ENCODE assay signal across 18 cellular contexts in the genomic region with DNA sequence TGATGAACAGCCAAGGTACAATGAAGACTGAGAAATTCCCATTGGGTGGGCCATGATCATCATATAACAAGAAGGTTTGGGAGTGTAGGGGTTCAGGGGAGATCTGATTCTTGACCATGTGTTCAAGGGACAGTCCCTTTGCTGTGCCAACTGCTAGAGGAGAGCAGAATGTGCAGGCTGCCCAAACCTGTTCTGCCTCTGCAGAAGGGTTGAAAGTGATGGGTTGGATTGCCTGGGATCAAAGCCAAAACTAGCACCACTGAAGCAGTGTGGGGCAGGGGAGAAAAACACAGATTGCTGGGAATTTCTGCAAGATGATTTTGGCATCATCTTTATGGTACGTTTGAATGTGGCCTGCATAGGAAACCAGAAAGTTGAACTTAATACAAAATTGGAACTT.
DNase-seq lines count a peak whose midpoint lies in the region; ATAC-seq, FAIRE-seq and TF ChIP-seq lines count a peak whose summit lies in the region.
"Had no signal": no experiment of that assay in that cellular context is flagged by ENCODE, and none has a peak within 500 bp of the region (broad histone marks: within the 10 kb centered on the region; RNA-seq: fewer than 3 reads in every experiment).

No MANE protein-coding gene starts in this region.

- TF ChIP-seq CTCF in thyroid gland (IDR thresholded peaks at IDR 0.05) (no peak), esophagus squamous epithelium (IDR thresholded peaks at IDR 0.05) (no peak), kidney (IDR thresholded peaks at IDR 0.05; ENCODE audit: borderline replicate concordance, extremely low read depth, insufficient read depth) (no peak)

- no peak overlapping the region for H3K9ac ChIP-seq in kidney (ENCODE audit: low read length in 2 of 2)

- peak; percentile 43 to 54 for DNase-seq in thyroid gland
- no peak for DNase-seq in NCI-H2081 (lab: John Stamatoyannopoulos, UW)
- no peak for DNase-seq in esophagus squamous epithelium (lab: John Stamatoyannopoulos, UW)
- no peak for DNase-seq in kidney
- DNase-seq: activated CD8-positive, alpha-beta T cell treated with anti-CD3 and anti-CD28 coated beads, Interleukin-2, amount 10 ng/mL, durations not matched to agents 7 days and 5 days; adrenal gland; C1 segment of cervical spinal cord; central memory CD4-positive, alpha-beta T cell; effector CD8-positive, alpha-beta T cell; H7; left cardiac atrium; NCI-H187; NCI-H524; stimulated activated CD4-positive, alpha-beta T cell treated with anti-CD3 and anti-CD28 coated beads, Interleukin-4, amount 100 ng/mL, for 24 hours had no signal

- H3K27me3 ChIP-seq in thyroid gland = no peaks in the 10 kb centered on the region
- H3K27me3 ChIP-seq in esophagus squamous epithelium = peaks cover 0 to 9% (median 0%) of the 10 kb centered on the region in 4 donors
- H3K27me3 ChIP-seq: adrenal gland, hepatocyte had no signal

- H3K27ac ChIP-seq in thyroid gland (no peak overlapping the region), esophagus squamous epithelium (no peak overlapping the region), kidney (ENCODE audit: low read depth in 2 of 2, low read length in 2 of 2) (no peak overlapping the region)
- H3K27ac ChIP-seq: adrenal gland, hepatocyte had no signal

- peak; percentile 20 for ATAC-seq in GM18909 (IDR thresholded peaks at IDR 0.05; ENCODE audit: poor library complexity, unreplicated experiment)
- peak; percentile 7 for ATAC-seq in GM21619 (IDR thresholded peaks at IDR 0.05; ENCODE audit: unreplicated experiment)
- ATAC-seq in HG03342 (IDR thresholded peaks at IDR 0.05; ENCODE audit: unreplicated experiment) = peak; percentile 14
- ATAC-seq: activated CD8-positive, alpha-beta T cell treated with anti-CD3 and anti-CD28 coated beads, Interleukin-2, amount 10 ng/mL, durations not matched to agents 7 days and 5 days; left cardiac atrium had no signal

- WGBS in thyroid gland, 2 donors = 21 to 36% methylated on average over 1 of the region's 1 CpG
- 13 to 50% methylated on average over 1 of the region's 1 CpG for WGBS in esophagus squamous epithelium, 2 donors

- no peaks in the 10 kb centered on the region for H3K9me3 ChIP-seq in thyroid gland
- no peaks in the 10 kb centered on the region for H3K9me3 ChIP-seq in esophagus squamous epithelium
- H3K9me3 ChIP-seq in kidney (ENCODE audit: control insufficient read depth in 1 of 2, low read length in 2 of 2) = no peaks in the 10 kb centered on the region
- H3K9me3 ChIP-seq: adrenal gland had no signal

- intact Hi-C loops in thyroid gland (cut with DNase I) = no loop called here
- intact Hi-C loops in esophagus squamous epithelium (cut with DNase I) = no loop called here
- intact Hi-C loops in kidney (cut with DNase I) = no loop called here

- H3K4me1 ChIP-seq in thyroid gland (no peaks in the 10 kb centered on the region), esophagus squamous epithelium (no peaks in the 10 kb centered on the region), kidney (ENCODE audit: control insufficient read depth in 1 of 2, insufficient read depth in 1 of 2, low read depth in 1 of 2, low read length in 2 of 2) (no peaks in the 10 kb centered on the region)
- H3K4me1 ChIP-seq: adrenal gland had no signal

- no peak overlapping the region for H3K4me3 ChIP-seq in thyroid gland (replicated peaks in 1 of 3)
- H3K4me3 ChIP-seq in esophagus squamous epithelium = no peak overlapping the region
- no peak overlapping the region for H3K4me3 ChIP-seq in kidney (ENCODE audit: low read length in 2 of 2)
- H3K4me3 ChIP-seq: adrenal gland, hepatocyte had no signal

- no peak for FAIRE-seq in kidney (lab: Jason Lieb, UNC)

- H3K36me3 ChIP-seq in thyroid gland (no peaks in the 10 kb centered on the region), esophagus squamous epithelium (no peaks in the 10 kb centered on the region), kidney (ENCODE audit: control insufficient read depth in 1 of 2, insufficient read depth in 2 of 2, low read length in 2 of 2) (no peaks in the 10 kb centered on the region)
- H3K36me3 ChIP-seq: adrenal gland had no signal

- TF ChIP-seq POLR2A in thyroid gland (IDR thresholded peaks at IDR 0.05) = no peak
- no peak for TF ChIP-seq POLR2A in esophagus squamous epithelium (IDR thresholded peaks at IDR 0.05)

Comparison
In these comparisons a context has a peak if more than half of its experiments do, and no peak if none do; other contexts are left out.
1. DNase-seq: peak in thyroid gland (2 of 2); none in NCI-H2081 (0 of 2), esophagus squamous epithelium (single experiment) and kidney (single experiment).
2. Peak in every context shown above with its lines, with median percentiles within 50 percentile points of each other: ATAC-seq.